12 cellular contexts compared by ENCODE assay signal in genomic region chr14:35124127-35124526, GRCh38. TPM values are rescaled to one million over a fixed set of nuclear protein-coding genes. Genes with fewer than 3 reads are reported as not detected.
A peak's percentile ranks its signal among the peaks of the same experiment; 100 is the strongest.
DNase-seq lines count a peak whose midpoint lies in the region; ATAC-seq and TF ChIP-seq lines count a peak whose summit lies in the region.
"Had no signal": no experiment of that assay in that cellular context is flagged by ENCODE, and none has a peak within 500 bp of the region (broad histone marks: within the 10 kb centered on the region; RNA-seq: fewer than 3 reads in every experiment).

No MANE protein-coding gene starts in this region.

- peaks cover 63% of the 10 kb centered on the region for H3K4me1 Mint-ChIP-seq in activated naive CD4-positive, alpha-beta T cell treated with anti-CD3 and anti-CD28 coated beads, Interleukin-2, amount 10 ng/mL, durations not matched to agents 7 days and 5 days
- peaks cover 14% of the 10 kb centered on the region for H3K4me1 Mint-ChIP-seq in WTC11

- DNase-seq in activated naive CD4-positive, alpha-beta T cell treated with anti-CD3 and anti-CD28 coated beads, Interleukin-2, amount 10 ng/mL, durations not matched to agents 7 days and 5 days, result no peak
- no peak for DNase-seq in activated naive CD4-positive, alpha-beta T cell treated with anti-CD3 and anti-CD28 coated beads, Interleukin-2, amount 50 U/mL, for 72 hours (ENCODE audit: low spot score in 2 of 2)
- DNase-seq in WTC11 (ENCODE audit: low spot score), result no peak
- DNase-seq in epithelial cell of proximal tubule (ENCODE audit: low read depth), result no peak
- DNase-seq in NCI-H2081 (lab: John Stamatoyannopoulos, UW), result no peak
- DNase-seq in NCI-H1436 treated with DMSO at 0.1 percent for 48 hours (lab: John Stamatoyannopoulos, UW), result no peak
- DNase-seq: NCI-H1105, NCI-H69 had no signal

- POLR2A ChIA-PET in WTC11 (lab: Charles Lee), result no interaction called here

- no peaks in the 10 kb centered on the region for H3K27me3 Mint-ChIP-seq in activated naive CD4-positive, alpha-beta T cell treated with anti-CD3 and anti-CD28 coated beads, Interleukin-2, amount 10 ng/mL, durations not matched to agents 7 days and 5 days
- H3K27me3 Mint-ChIP-seq in WTC11 (ENCODE audit: low read depth), result no peaks in the 10 kb centered on the region

- no peaks in the 10 kb centered on the region for H3K9me3 Mint-ChIP-seq in activated naive CD4-positive, alpha-beta T cell treated with anti-CD3 and anti-CD28 coated beads, Interleukin-2, amount 10 ng/mL, durations not matched to agents 7 days and 5 days
- H3K9me3 Mint-ChIP-seq in activated naive CD4-positive, alpha-beta T cell treated with anti-CD3 and anti-CD28 coated beads, Interleukin-2, amount 50 U/mL, for 72 hours, result no peaks in the 10 kb centered on the region
- no peaks in the 10 kb centered on the region for H3K9me3 Mint-ChIP-seq in WTC11

- no peak overlapping the region for H3K9ac ChIP-seq in skeletal muscle satellite cell (ENCODE audit: low read depth, low read length)

- H3K27ac Mint-ChIP-seq in activated naive CD4-positive, alpha-beta T cell treated with anti-CD3 and anti-CD28 coated beads, Interleukin-2, amount 10 ng/mL, durations not matched to agents 7 days and 5 days, result no peak overlapping the region
- peak overlapping the region in 1 of 2 donors; percentile 99 for H3K27ac Mint-ChIP-seq in activated naive CD4-positive, alpha-beta T cell treated with anti-CD3 and anti-CD28 coated beads, Interleukin-2, amount 50 U/mL, for 72 hours
- H3K27ac Mint-ChIP-seq in WTC11, result no peak overlapping the region

- no peaks in the 10 kb centered on the region for H3K9me3 ChIP-seq in skeletal muscle satellite cell (replicated peaks; ENCODE audit: low read length)
- H3K9me3 ChIP-seq: vagina had no signal

- peak overlapping the region; percentile 86 for H3K4me2 ChIP-seq in skeletal muscle satellite cell (ENCODE audit: low read length)

- TF ChIP-seq CTCF in WTC11 (IDR thresholded peaks at IDR 0.05) (no peak), epithelial cell of proximal tubule (conservative IDR thresholded peaks at IDR 0.05; ENCODE audit: low read depth, low read length) (no peak)

- peak overlapping the region; percentile 98 for H3K4me3 Mint-ChIP-seq in activated naive CD4-positive, alpha-beta T cell treated with anti-CD3 and anti-CD28 coated beads, Interleukin-2, amount 10 ng/mL, durations not matched to agents 7 days and 5 days
- peak overlapping the region; percentile 98 for H3K4me3 Mint-ChIP-seq in WTC11

- peak overlapping the region; percentile 91 for H3K4me3 ChIP-seq in epithelial cell of proximal tubule (ENCODE audit: low read depth, low read length)
- H3K4me3 ChIP-seq in skeletal muscle satellite cell (ENCODE audit: low read length), result no peak overlapping the region

- peaks cover 17% of the 10 kb centered on the region for H3K4me1 ChIP-seq in skeletal muscle satellite cell (ENCODE audit: control insufficient read depth, insufficient read depth, low read length)

- peaks cover 38% of the 10 kb centered on the region for H3K36me3 Mint-ChIP-seq in activated naive CD4-positive, alpha-beta T cell treated with anti-CD3 and anti-CD28 coated beads, Interleukin-2, amount 10 ng/mL, durations not matched to agents 7 days and 5 days
- peaks cover 40 to 62% of the 10 kb centered on the region in 2 donors for H3K36me3 Mint-ChIP-seq in activated naive CD4-positive, alpha-beta T cell treated with anti-CD3 and anti-CD28 coated beads, Interleukin-2, amount 50 U/mL, for 72 hours
- H3K36me3 Mint-ChIP-seq in WTC11, result peaks cover 12% of the 10 kb centered on the region

- no peak for ATAC-seq in activated naive CD4-positive, alpha-beta T cell treated with anti-CD3 and anti-CD28 coated beads, Interleukin-2, amount 50 U/mL, for 72 hours
- ATAC-seq in WTC11, result no peak
- ATAC-seq in HG03159 (IDR thresholded peaks at IDR 0.05; ENCODE audit: unreplicated experiment), result no peak

- no peaks in the 10 kb centered on the region for H3K27me3 ChIP-seq in skeletal muscle satellite cell (ENCODE audit: control insufficient read depth, insufficient read depth, low read length)
- H3K27me3 ChIP-seq: cardiac muscle cell, vagina had no signal

- peaks cover 3% of the 10 kb centered on the region for H3K36me3 ChIP-seq in skeletal muscle satellite cell (ENCODE audit: insufficient read depth, low read length)
- H3K36me3 ChIP-seq: cardiac muscle cell, vagina had no signal

- CTCF ChIA-PET in activated naive CD4-positive, alpha-beta T cell treated with anti-CD3 and anti-CD28 coated beads, Interleukin-2, amount 10 ng/mL, durations not matched to agents 7 days and 5 days (lab: Charles Lee), result interaction anchor here (0.5 to 1.6 kb wide), 5 partner anchors 10 to 292 kb away, joined by 3 to 5 read pairs (median 4); no protein-coding TSS in a partner anchor
- CTCF ChIA-PET in WTC11 (lab: Charles Lee), result no interaction called here

TF ChIP-seq in WTC11, 78 proteins besides CTCF, POLR2A, EP300 and RAD21 (continues in another document):
- TF ChIP-seq PREB (CRISPR knock-in tag; IDR thresholded peaks at IDR 0.05; ENCODE audit: borderline replicate concordance), result no peak
- no peak for TF ChIP-seq CDX4 (CRISPR knock-in tag; IDR thresholded peaks at IDR 0.05; ENCODE audit: borderline replicate concordance)
- TF ChIP-seq AR (CRISPR knock-in tag; IDR thresholded peaks at IDR 0.05), result no peak
- TF ChIP-seq ZNF219 (CRISPR knock-in tag; IDR thresholded peaks at IDR 0.05; ENCODE audit: borderline replicate concordance), result no peak
- no peak for TF ChIP-seq EMX1 (CRISPR knock-in tag; IDR thresholded peaks at IDR 0.05)

RNA-seq across cellular contexts. Expression of gene PRORP, which starts 1.8 kb away (rescaled TPM):
- total RNA-seq in activated naive CD4-positive, alpha-beta T cell treated with anti-CD3 and anti-CD28 coated beads, Interleukin-2, amount 50 U/mL, for 72 hours, result 10 to 100 TPM; 49.3 to 51.9 TPM
- total RNA-seq in WTC11 (2021) (33.6 to 44.1 TPM (median 36.7 TPM) in 3 replicates), epithelial cell of proximal tubule (40.9 and 63.7 TPM in 2 replicates)
- 26.0 and 27.1 TPM in 2 replicates for total RNA-seq in skeletal muscle satellite cell (2012; rRNA removed)

RNA-seq across cellular contexts. Expression of gene PPP2R3C, which starts 2.3 kb away (rescaled TPM):
- 10 to 100 TPM; 40.3 to 57.2 TPM for total RNA-seq in activated naive CD4-positive, alpha-beta T cell treated with anti-CD3 and anti-CD28 coated beads, Interleukin-2, amount 50 U/mL, for 72 hours
- 31.2 to 33.8 TPM (median 31.6 TPM) in 3 replicates for total RNA-seq in WTC11 (2021)
- total RNA-seq in epithelial cell of proximal tubule, result 23.2 and 24.5 TPM in 2 replicates
- total RNA-seq in skeletal muscle satellite cell (2012; rRNA removed), result 35.0 and 40.4 TPM in 2 replicates
